In genomic region chr17:60260540-60260939, GRCh38 we compare ENCODE assay signal across 26 cellular contexts.
A peak's percentile ranks its signal among the peaks of the same experiment; 100 is the strongest.
DNase-seq lines count a peak whose midpoint lies in the region; ATAC-seq, FAIRE-seq and TF ChIP-seq lines count a peak whose summit lies in the region.
"Had no signal": no experiment of that assay in that cellular context is flagged by ENCODE, and none has a peak within 500 bp of the region (broad histone marks: within the 10 kb centered on the region; RNA-seq: fewer than 3 reads in every experiment).

No MANE protein-coding gene starts in this region.

- H3K27me3 ChIP-seq in K562 (ENCODE audit: control insufficient read depth in 2 of 2, insufficient read depth in 2 of 2, low read length in 2 of 2), result no peaks in the 10 kb centered on the region
- H3K27me3 ChIP-seq: BE2C, BLaER1 had no signal

- WGBS in K562 (ENCODE audit: insufficient coverage, low coverage, missing lambda C conversion rate), result 94% methylated on average over 1 of the region's 1 CpG

- FAIRE-seq in K562 (lab: Jason Lieb, UNC) (no peak), frontal cortex (lab: Jason Lieb, UNC) (peak; percentile 23)
- FAIRE-seq: A204.1, GM12878, GM12892, GM18507, GM19239 had no signal

- no TSS peak for BruUV-seq in K562 (replicated peaks; lab: Mats Ljungman, UMichigan)

- no peak for TF ChIP-seq POLR2A in K562 (conservative IDR thresholded peaks at IDR 0.05)

- H3K9ac ChIP-seq in K562 (ENCODE audit: insufficient read depth in 1 of 2, low read depth in 2 of 2, low read length in 2 of 2), result no peak overlapping the region
- H3K9ac ChIP-seq: BLaER1 had no signal

- POLR2A ChIA-PET in HEK293 (lab: Yijun Ruan, JAX), result interaction anchor here (0.7 kb wide), 1 partner anchor 193 kb away, joined by 3 read pairs; no protein-coding TSS in a partner anchor
- POLR2A ChIA-PET in K562 (lab: Yijun Ruan, JAX), result no interaction called here

- in situ Hi-C loops in K562 (cut with MboI), result no loop called here

- H3K36me3 ChIP-seq in HEK293 (ENCODE audit: control insufficient read depth in 2 of 2, insufficient read depth in 1 of 2, low read length in 2 of 2) (peaks cover 19 to 29% of the 10 kb centered on the region in 2 experiments), K562 (ENCODE audit: control insufficient read depth, insufficient read depth, low read length) (peaks cover 66% of the 10 kb centered on the region; the same call in 2 of the 3 replicates)

- no peaks in the 10 kb centered on the region for H3K9me3 ChIP-seq in HEK293 (ENCODE audit: control insufficient read depth, insufficient read depth, low read depth, low read length)
- H3K9me3 ChIP-seq in K562 (replicated peaks; ENCODE audit: control insufficient read depth, insufficient read depth, low read depth, low read length), result no peaks in the 10 kb centered on the region
- H3K9me3 ChIP-seq: BE2C, BLaER1 had no signal

- H3K4me1 ChIP-seq in HEK293 (ENCODE audit: control insufficient read depth, insufficient read depth, low read length) (no peaks in the 10 kb centered on the region), K562 (replicated peaks in 1 of 2; ENCODE audit: control insufficient read depth in 2 of 2, insufficient read depth in 2 of 2, low read length in 2 of 2) (no peaks in the 10 kb centered on the region)
- H3K4me1 ChIP-seq: BLaER1 had no signal

- ATAC-seq in K562 (no peak), GM18520 (IDR thresholded peaks at IDR 0.05; ENCODE audit: unreplicated experiment) (no peak)
- ATAC-seq: GM12878 had no signal

- DNase-seq in K562 (ENCODE audit: extremely low read depth in 1 of 4, low spot score in 3 of 4), result no peak
- no peak for DNase-seq in frontal cortex (ENCODE audit: low spot score in 2 of 2)
- DNase-seq in stimulated activated CD8-positive, alpha-beta memory T cell treated with anti-CD3 and anti-CD28 coated beads, Interleukin-4, amount 100 ng/mL, for 48 hours, result no peak
- DNase-seq: 8988T; ACHN; BE2C; C1 segment of cervical spinal cord; CD4-positive, alpha-beta memory T cell; CD4-positive, CD25-positive, alpha-beta regulatory T cell; CD8-positive, alpha-beta memory T cell; COR-L47; DMS 273 treated with DMSO at 0.1 percent for 48 hours; DMS153; DMS53; DMS79; DND-41; EL; GDM1 had no signal

- no peaks in the 10 kb centered on the region for H3K9me1 ChIP-seq in K562 (ENCODE audit: control insufficient read depth, insufficient read depth, low read length)

- H4K20me1 ChIP-seq in K562 (replicated peaks; ENCODE audit: control insufficient read depth, insufficient read depth, low read length), result no peaks in the 10 kb centered on the region
- H4K20me1 ChIP-seq: BLaER1 had no signal

- TF ChIP-seq CTCF in HEK293 (tag by site-specific recombination; IDR thresholded peaks at IDR 0.05) (no peak), K562 (IDR thresholded peaks at IDR 0.05 in 2 of 3, conservative IDR thresholded peaks at IDR 0.05 in 1 of 3; ENCODE audit: insufficient read depth in 2 of 3, low read depth in 1 of 3, low read length in 3 of 3) (no peak)

- intact Hi-C loops in K562 (cut with micrococcal nuclease), result no loop called here

- CTCF ChIA-PET in HEK293 (lab: Yijun Ruan, JAX) (no interaction called here), K562 (lab: Yijun Ruan, JAX; ENCODE audit: low intra/inter-chr PET ratio) (no interaction called here)

- no peak overlapping the region for H2AFZ ChIP-seq in K562 (ENCODE audit: low read depth, low read length)

- H3K79me2 ChIP-seq in K562 (ENCODE audit: control insufficient read depth, insufficient read depth, low read length), result no peaks in the 10 kb centered on the region

- TF ChIP-seq RAD21 in K562 (CRISPR knock-in tag; conservative IDR thresholded peaks at IDR 0.05 in 1 of 2, IDR thresholded peaks at IDR 0.05 in 1 of 2), result no peak

- H3K4me3 ChIP-seq in HEK293 (ENCODE audit: low read depth, low read length) (no peak overlapping the region), K562 (no peak overlapping the region)
- H3K4me3 ChIP-seq: BLaER1, GM12878 had no signal

- TF ChIP-seq EP300 in K562 (IDR thresholded peaks at IDR 0.05; ENCODE audit: low read length), result no peak

- H3K27ac ChIP-seq in HEK293 (ENCODE audit: extremely low read depth, low read depth, low read length) (no peak overlapping the region), K562 (ENCODE audit: extremely low read depth, low read depth, low read length) (no peak overlapping the region)
- H3K27ac ChIP-seq: BLaER1 had no signal

- H3K4me2 ChIP-seq in K562 (ENCODE audit: insufficient read depth, low read length), result no peak overlapping the region
- H3K4me2 ChIP-seq: BLaER1 had no signal

TF ChIP-seq in HEK293, 187 proteins besides CTCF, POLR2A, EP300 and RAD21:
- no peak for TF ChIP-seq ZNF155 (tag by site-specific recombination; IDR thresholded peaks at IDR 0.05)
- no peak for TF ChIP-seq ZNF157 (tag by site-specific recombination; IDR thresholded peaks at IDR 0.05)
- TF ChIP-seq ZNF146 (tag by site-specific recombination; IDR thresholded peaks at IDR 0.05), result peak; percentile 22; the same call in 1 of the 2 replicates
- no peak for TF ChIP-seq ZFHX2 (tag by site-specific recombination; conservative IDR thresholded peaks at IDR 0.05)
TF ChIP-seq in HEK293: peak in this region for 1.

TF ChIP-seq in K562, 482 proteins besides CTCF, POLR2A, EP300 and RAD21:
- TF ChIP-seq ATF3 (IDR thresholded peaks at IDR 0.05) (0 out of 2 replicates have a peak, but pooled peaks have one; percentile 13), ATF3 (CRISPR knock-in tag; conservative IDR thresholded peaks at IDR 0.05) (no peak), CEBPB (tag; IDR thresholded peaks at IDR 0.05) (peak; percentile 60), ZNF12 (CRISPR knock-in tag; IDR thresholded peaks at IDR 0.05) (no peak), ZNF212 (CRISPR knock-in tag; IDR thresholded peaks at IDR 0.05) (no peak), CEBPG (CRISPR knock-in tag; IDR thresholded peaks at IDR 0.05) (no peak), CEBPG (tag; conservative IDR thresholded peaks at IDR 0.05 in 1 of 2, IDR thresholded peaks at IDR 0.05 in 1 of 2) (peak; percentile 35 to 91; a peak in 2 of 4 replicates), MBD2 (IDR thresholded peaks at IDR 0.05; ENCODE audit: borderline replicate concordance, low read depth) (no peak), ARID2 (IDR thresholded peaks at IDR 0.05) (no peak), ZNF316 (IDR thresholded peaks at IDR 0.05) (peak; percentile 61), ETS1 (conservative IDR thresholded peaks at IDR 0.05; ENCODE audit: control insufficient read depth, low read depth, low read length) (no peak), HINFP (tag; conservative IDR thresholded peaks at IDR 0.05; ENCODE audit: low read depth) (no peak), C11orf30 (IDR thresholded peaks at IDR 0.05; ENCODE audit: low read depth) (peak; percentile 26; the same call in 1 of the 2 replicates), RFX5 (IDR thresholded peaks at IDR 0.05; ENCODE audit: low read depth, low read length) (no peak), SFPQ (IDR thresholded peaks at IDR 0.05; ENCODE audit: low read depth, low read length) (no peak), FUS (optimal IDR thresholded peaks at IDR 0.05; ENCODE audit: low read depth, low read length) (no peak), SMC3 (conservative IDR thresholded peaks at IDR 0.05; ENCODE audit: insufficient read depth, low read depth, low read length) (no peak), ZNF124 (CRISPR knock-in tag; IDR thresholded peaks at IDR 0.05) (no peak)
TF ChIP-seq in K562: peak in this region for 5.

Comparison
In these comparisons a context has a peak if more than half of its experiments do, and no peak if none do; other contexts are left out.
1. Of the 44 proteins assayed by ChIP-seq in both K562 and HEK293: peak only in K562: none; only in HEK293: ZNF146; in both: none; in neither: 43.